In genomic region chr4:120156115-120156718, GRCh38 we compare ENCODE assay signal across 8 cellular contexts.
DNase-seq lines count a peak whose midpoint lies in the region; ATAC-seq lines count a peak whose summit lies in the region.

No MANE protein-coding gene starts in this region.

- DNase-seq in NCI-H2107 (lab: John Stamatoyannopoulos, UW) (peak; percentile 6), NCI-H2107 treated with DMSO at 0.1 percent for 48 hours (lab: John Stamatoyannopoulos, UW; ENCODE audit: unreplicated experiment) (no peak), NOMO-1 treated with dmso at 0.1 percent for 144 hours (lab: John Stamatoyannopoulos, UW; ENCODE audit: unreplicated experiment) (peak; percentile 10), cerebellar cortex (ENCODE audit: low spot score) (peak; percentile 74), lung microvascular endothelial cell (ENCODE audit: low read depth in 2 of 2) (peak; percentile 83 to 90)

- ATAC-seq in GM19035 (IDR thresholded peaks at IDR 0.05; ENCODE audit: unreplicated experiment) = peak; percentile 83
- peak; percentile 90 for ATAC-seq in HG03520 (IDR thresholded peaks at IDR 0.05; ENCODE audit: unreplicated experiment)
- ATAC-seq in GM21447 (IDR thresholded peaks at IDR 0.05; ENCODE audit: unreplicated experiment) = no peak
